9 cellular contexts compared by ENCODE assay signal in the genomic region with DNA sequence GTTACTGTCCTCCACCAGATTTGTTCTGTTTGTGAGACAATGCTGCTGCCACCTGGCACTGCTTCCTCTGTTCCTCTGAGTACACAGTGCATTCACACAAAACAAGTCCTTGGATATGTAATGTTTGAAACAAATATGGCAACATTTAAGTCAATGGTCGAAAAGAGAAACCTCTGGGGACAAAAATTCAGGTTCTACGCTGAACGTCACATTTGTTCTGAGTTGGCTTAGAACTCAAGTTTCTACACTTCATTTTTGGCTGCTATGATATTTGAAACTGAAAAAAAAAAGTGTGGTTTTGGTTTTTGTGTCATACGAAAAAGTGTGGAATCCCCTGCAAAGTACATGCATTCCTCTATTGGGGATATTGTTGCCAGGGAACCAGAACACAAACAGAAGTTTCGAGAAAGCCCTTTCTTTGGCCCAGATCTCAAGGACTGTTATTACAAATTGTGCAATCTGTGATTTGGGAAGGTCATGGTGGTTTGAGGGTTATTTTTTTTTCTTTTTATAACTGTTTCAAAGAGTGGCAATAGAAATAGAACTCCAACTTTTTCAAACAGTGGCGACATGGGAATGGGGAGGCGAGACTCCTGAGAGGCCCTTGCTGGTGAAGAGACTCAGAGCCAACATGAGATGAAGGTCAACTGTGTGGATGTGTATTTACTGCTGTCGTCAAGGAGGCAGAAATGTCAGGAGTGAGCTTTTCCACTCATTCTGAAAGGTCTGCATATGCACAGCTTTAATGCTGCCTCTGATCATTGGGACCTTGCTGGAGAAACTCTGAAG.
DNase-seq lines count a peak whose midpoint lies in the region; ATAC-seq and TF ChIP-seq lines count a peak whose summit lies in the region.
"Had no signal": no experiment of that assay in that cellular context is flagged by ENCODE, and none has a peak within 500 bp of the region (broad histone marks: within the 10 kb centered on the region; RNA-seq: fewer than 3 reads in every experiment).

No MANE protein-coding gene starts in this region.

- H3K4me3 ChIP-seq in right cardiac atrium (ENCODE audit: low read length), result no peak overlapping the region
- no peak overlapping the region for H3K4me3 ChIP-seq in testis
- H3K4me3 ChIP-seq in HAP-1, result no peak overlapping the region
- H3K4me3 ChIP-seq: SK-N-MC had no signal

- no peaks in the 10 kb centered on the region for H3K36me3 ChIP-seq in testis (ENCODE audit: low read depth, missing control alignments)
- no peaks in the 10 kb centered on the region for H3K36me3 ChIP-seq in HAP-1 (replicated peaks)

- H3K4me1 ChIP-seq in right cardiac atrium (ENCODE audit: control insufficient read depth, insufficient read depth, low read length) (no peaks in the 10 kb centered on the region), testis (peaks cover 37% of the 10 kb centered on the region), HAP-1 (peaks cover 6% of the 10 kb centered on the region)

- WGBS in right cardiac atrium, result 44% methylated on average over 8 of the region's 8 CpGs
- 29 to 32% methylated on average over 8 of the region's 8 CpGs for WGBS in testis, 2 donors

- in situ Hi-C loops in HAP-1 (cut with MboI; ENCODE audit: low sequenced_read_pairs), result no loop called here

- no peak for TF ChIP-seq POLR2A in testis (IDR thresholded peaks at IDR 0.05)

- H3K4me3 Mint-ChIP-seq in activated T-helper 17 cell treated with anti-CD3 and anti-CD28 coated beads, Interleukin-2, amount 50 U/mL, for 72 hours, result peak overlapping the region; percentile 71

- no peaks in the 10 kb centered on the region for H3K27me3 ChIP-seq in right cardiac atrium (ENCODE audit: control insufficient read depth, insufficient read depth)
- no peaks in the 10 kb centered on the region for H3K27me3 ChIP-seq in testis
- H3K27me3 ChIP-seq in HAP-1 (ENCODE audit: low read depth), result no peaks in the 10 kb centered on the region

- ATAC-seq in GM18520 (IDR thresholded peaks at IDR 0.05; ENCODE audit: unreplicated experiment) (peak; percentile 63), HG03039 (IDR thresholded peaks at IDR 0.05; ENCODE audit: unreplicated experiment) (peak; percentile 43), right cardiac atrium (peak; percentile 86 to 89), HG03439 (IDR thresholded peaks at IDR 0.05; ENCODE audit: unreplicated experiment) (no peak)
- ATAC-seq in activated T-helper 17 cell treated with anti-CD3 and anti-CD28 coated beads, Interleukin-2, amount 50 U/mL, for 72 hours (replicated peaks), result peak; percentile 67

- peaks cover 21% of the 10 kb centered on the region for H3K4me1 Mint-ChIP-seq in activated T-helper 17 cell treated with anti-CD3 and anti-CD28 coated beads, Interleukin-2, amount 50 U/mL, for 72 hours

- H3K9me3 ChIP-seq in right cardiac atrium (ENCODE audit: control insufficient read depth, low read length) (no peaks in the 10 kb centered on the region), testis (no peaks in the 10 kb centered on the region), HAP-1 (peaks cover 5% of the 10 kb centered on the region; the same call in 1 of the 2 replicates)

- H3K27ac ChIP-seq in right cardiac atrium (ENCODE audit: low read length) (peak overlapping the region; percentile 84), testis (peak overlapping the region; percentile 82 to 86)
- H3K27ac ChIP-seq: SK-N-MC had no signal

- peak; percentile 62 to 89 (median 69) for DNase-seq in right cardiac atrium
- peak; percentile 70 for DNase-seq in testis
- no peak for DNase-seq in HAP-1 (ENCODE audit: low spot score in 2 of 2)
- no peak for DNase-seq in nucleus accumbens (lab: John Stamatoyannopoulos, UW)

- H3K9me3 Mint-ChIP-seq in activated T-helper 17 cell treated with anti-CD3 and anti-CD28 coated beads, Interleukin-2, amount 50 U/mL, for 72 hours, result peaks cover 4% of the 10 kb centered on the region

- H3K36me3 Mint-ChIP-seq in activated T-helper 17 cell treated with anti-CD3 and anti-CD28 coated beads, Interleukin-2, amount 50 U/mL, for 72 hours (ENCODE audit: low read depth), result peaks cover 8% of the 10 kb centered on the region

- H3K27ac Mint-ChIP-seq in activated T-helper 17 cell treated with anti-CD3 and anti-CD28 coated beads, Interleukin-2, amount 50 U/mL, for 72 hours, result peak overlapping the region; percentile 99

- TF ChIP-seq CTCF in testis (IDR thresholded peaks at IDR 0.05), result no peak

- H3K27me3 Mint-ChIP-seq in activated T-helper 17 cell treated with anti-CD3 and anti-CD28 coated beads, Interleukin-2, amount 50 U/mL, for 72 hours, result peaks cover 6% of the 10 kb centered on the region

- intact Hi-C loops in right cardiac atrium (cut with DNase I), result loop anchor here in 1 of 4 donors (10.0 kb wide), 1 partner anchor 223 kb away; a partner anchor contains a TSS
- intact Hi-C loops in testis (cut with DNase I; ENCODE audit: low total_unique reads), result no loop called here

Comparison
In these comparisons a context has a peak if more than half of its experiments do, and no peak if none do; other contexts are left out.
1. DNase-seq: peak in right cardiac atrium (3 of 3) and testis (single experiment); none in HAP-1 (0 of 2) and nucleus accumbens (0 of 56).